In the genomic region with DNA sequence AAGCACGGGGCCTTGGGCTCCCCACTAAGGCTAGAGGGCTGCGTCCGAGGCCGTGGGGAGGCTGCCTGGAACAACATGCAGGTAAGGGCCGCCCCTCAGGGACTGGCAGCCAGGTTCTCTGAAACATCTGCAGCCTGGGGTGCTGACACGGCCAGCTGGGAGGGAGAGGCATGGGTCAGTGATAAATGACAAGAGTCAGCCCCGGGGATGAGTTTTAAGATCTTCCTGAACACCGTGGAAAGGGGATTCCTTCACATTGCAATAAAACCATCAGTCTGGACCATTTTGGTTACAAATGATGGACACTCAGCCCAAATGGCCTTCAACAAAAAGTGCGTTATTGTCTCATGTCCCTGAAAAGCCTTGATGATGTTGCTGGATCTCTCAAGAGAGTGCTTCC, we compare ENCODE assay signal across 21 cellular contexts.
"Had no signal": no experiment of that assay in that cellular context is flagged by ENCODE, and none has a peak within 500 bp of the region (broad histone marks: within the 10 kb centered on the region; RNA-seq: fewer than 3 reads in every experiment).

No MANE protein-coding gene starts in this region.

- H3K27ac Mint-ChIP-seq: mesothelial cell of epicardium; stimulated activated naive CD8-positive, alpha-beta T cell treated with anti-CD3 and anti-CD28 coated beads, Interleukin-15, Interleukin-2, amounts not matched to agents 100 ng/mL and 50 ng/mL, for 24 hours had no signal

- H3K27me3 Mint-ChIP-seq: naive B cell; stimulated activated naive CD8-positive, alpha-beta T cell treated with anti-CD3 and anti-CD28 coated beads, Interleukin-15, Interleukin-2, amounts not matched to agents 100 ng/mL and 50 ng/mL, for 24 hours had no signal

- H3K4me3 Mint-ChIP-seq: immature natural killer cell; mesothelial cell of epicardium; naive B cell; natural killer cell; stimulated activated naive CD8-positive, alpha-beta T cell treated with anti-CD3 and anti-CD28 coated beads, Interleukin-15, Interleukin-2, amounts not matched to agents 100 ng/mL and 50 ng/mL, for 24 hours had no signal

- H3K9me3 Mint-ChIP-seq: immature natural killer cell; mesothelial cell of epicardium; naive B cell; natural killer cell; stimulated activated naive CD8-positive, alpha-beta T cell treated with anti-CD3 and anti-CD28 coated beads, Interleukin-15, Interleukin-2, amounts not matched to agents 100 ng/mL and 50 ng/mL, for 24 hours had no signal

- H3K36me3 Mint-ChIP-seq: mesothelial cell of epicardium, natural killer cell had no signal

- ATAC-seq: natural killer cell, pancreas, right cardiac atrium, sciatic nerve, upper lobe of right lung had no signal

- DNase-seq: hypothalamus; immature natural killer cell; left ventricle myocardium inferior; mesendoderm; naive B cell; natural killer cell; nucleus accumbens; pancreas; retina; right cardiac atrium; stimulated activated CD4-positive, alpha-beta T cell treated with anti-CD3 and anti-CD28 coated beads, Interleukin-12 subunit alpha, Interleukin-12 subunit beta, amount 100 ng/mL, for 4 hours; stimulated activated CD4-positive, alpha-beta T cell treated with anti-CD3 and anti-CD28 coated beads, Interleukin-15, amount 100 ng/mL, for 24 hours; stimulated activated CD4-positive, alpha-beta T cell treated with anti-CD3 and anti-CD28 coated beads, Interleukin-2, amount 100 ng/mL, for 24 hours; stimulated activated CD4-positive, alpha-beta T cell treated with anti-CD3 and anti-CD28 coated beads, Interleukin-4, amount 100 ng/mL, for 1 hour; stimulated activated naive CD4-positive, alpha-beta T cell; tibial artery; trophoblast cell; upper lobe of right lung had no signal
